Comparison of ENCODE assay signal across 1 cellular context in the genomic region with DNA sequence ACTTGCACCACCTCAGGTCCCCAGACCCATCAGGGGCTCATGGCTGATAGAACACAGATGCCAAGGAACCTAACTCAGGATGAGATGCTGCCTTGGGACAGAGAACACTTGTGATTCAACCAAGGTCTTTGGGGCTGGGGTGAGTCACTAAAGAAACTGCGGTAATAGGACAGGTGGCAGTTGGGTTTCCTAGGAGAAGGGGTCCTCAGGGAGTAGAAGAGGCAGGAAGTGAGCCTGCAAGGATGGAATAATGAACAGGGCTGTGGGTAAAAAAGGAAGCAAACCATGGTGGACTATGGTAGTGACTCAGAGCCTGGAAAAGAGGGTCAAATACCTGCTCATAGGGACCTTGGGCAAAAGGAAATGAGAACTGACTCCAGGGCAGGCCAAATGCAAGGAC.
TF ChIP-seq lines count a peak whose summit lies in the region.

No MANE protein-coding gene starts in this region.

TF ChIP-seq in K562, 482 proteins besides CTCF, POLR2A, EP300 and RAD21:
- TF ChIP-seq MECOM (CRISPR knock-in tag; IDR thresholded peaks at IDR 0.05) (no peak), ZNF197 (CRISPR knock-in tag; IDR thresholded peaks at IDR 0.05; ENCODE audit: low read depth) (no peak), JUNB (CRISPR knock-in tag; conservative IDR thresholded peaks at IDR 0.05) (0 out of 2 replicates have a peak, but pooled peaks have one; percentile 1), CEBPG (CRISPR knock-in tag; IDR thresholded peaks at IDR 0.05) (no peak), CEBPG (tag; conservative IDR thresholded peaks at IDR 0.05 in 1 of 2, IDR thresholded peaks at IDR 0.05 in 1 of 2) (no peak)
